15 cellular contexts compared by ENCODE assay signal in the genomic region with DNA sequence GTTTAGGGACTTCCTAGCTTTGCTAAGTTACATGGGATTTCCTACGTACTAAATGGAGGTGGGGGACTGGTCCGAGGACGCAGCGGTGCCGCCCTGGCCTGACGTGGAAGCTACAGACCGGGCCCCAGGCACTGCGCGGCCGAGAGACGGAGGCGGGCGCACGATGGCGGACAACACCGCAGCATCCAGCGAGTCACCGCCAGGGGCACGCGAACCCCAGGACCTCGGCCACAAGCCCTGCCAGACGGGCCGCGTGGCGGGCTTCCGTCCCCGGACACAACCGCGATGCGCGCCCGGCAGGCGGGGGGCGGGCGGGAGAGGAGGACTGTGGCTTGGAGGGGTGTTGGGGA.
DNase-seq lines count a peak whose midpoint lies in the region; ATAC-seq, FAIRE-seq and TF ChIP-seq lines count a peak whose summit lies in the region.
"Had no signal": no experiment of that assay in that cellular context is flagged by ENCODE, and none has a peak within 500 bp of the region (broad histone marks: within the 10 kb centered on the region; RNA-seq: fewer than 3 reads in every experiment).

No MANE protein-coding gene starts in this region.

- WGBS in HepG2 (ENCODE audit: low lambda C conversion rate): 91% methylated on average over 35 of the region's 35 CpGs

- POLR2A ChIA-PET in GM10248 (lab: Yijun Ruan, JAX) (no interaction called here), HepG2 (lab: Yijun Ruan, JAX) (no interaction called here)

- no peaks in the 10 kb centered on the region for H3K36me3 ChIP-seq in H7 (replicated peaks; ENCODE audit: control insufficient read depth, insufficient read depth, low read length)
- no peaks in the 10 kb centered on the region for H3K36me3 ChIP-seq in HepG2 (replicated peaks in 1 of 2; ENCODE audit: control insufficient read depth in 1 of 2, insufficient read depth in 2 of 2, low read length in 2 of 2)
- no peaks in the 10 kb centered on the region for H3K36me3 ChIP-seq in upper lobe of right lung
- H3K36me3 ChIP-seq: BE2C had no signal

- DNase-seq in GM10248 (ENCODE audit: extremely low spot score) (peak; percentile 2), H7 (peak; percentile 22), HepG2 (ENCODE audit: low spot score) (no peak), upper lobe of right lung (peak; percentile 48), DMS53 (lab: John Stamatoyannopoulos, UW) (no peak), DMS114 treated with DMSO at 0.1 percent for 48 hours (lab: John Stamatoyannopoulos, UW; ENCODE audit: unreplicated experiment) (no peak)
- DNase-seq: BE2C; CD4-positive, alpha-beta memory T cell; GF-D8; H9 had no signal

- no peaks in the 10 kb centered on the region for H4K20me1 ChIP-seq in HepG2 (ENCODE audit: insufficient read depth, low read length)

- H3K4me3 ChIP-seq in H7 (ENCODE audit: insufficient read depth, low read depth, low read length) (no peak overlapping the region), HepG2 (replicated peaks in 1 of 3; ENCODE audit: insufficient read depth in 1 of 3, low read depth in 2 of 3, low read length in 3 of 3) (no peak overlapping the region), upper lobe of right lung (no peak overlapping the region)
- H3K4me3 ChIP-seq: GM23338 had no signal

- BruUV-seq in HepG2 (replicated peaks; lab: Mats Ljungman, UMichigan): no TSS peak

- H3K27me3 ChIP-seq in H7 (ENCODE audit: control insufficient read depth, insufficient read depth, low read length): no peaks in the 10 kb centered on the region
- no peaks in the 10 kb centered on the region for H3K27me3 ChIP-seq in HepG2 (ENCODE audit: control insufficient read depth in 1 of 2, insufficient read depth in 2 of 2, low read length in 2 of 2)
- no peaks in the 10 kb centered on the region for H3K27me3 ChIP-seq in upper lobe of right lung
- H3K27me3 ChIP-seq: BE2C had no signal

- TF ChIP-seq CTCF in GM10248 (IDR thresholded peaks at IDR 0.05; ENCODE audit: control extremely low read depth, extremely low read depth, low read depth, missing control alignments) (no peak), HepG2 (CRISPR knock-in tag; IDR thresholded peaks at IDR 0.05) (no peak), upper lobe of right lung (IDR thresholded peaks at IDR 0.05) (no peak)

- CTCF ChIA-PET in GM10248 (lab: Yijun Ruan, JAX): no interaction called here
- CTCF ChIA-PET in HepG2 (lab: Yijun Ruan, JAX; ENCODE audit: low intra/inter-chr PET ratio, low total read pairs): no interaction called here

- H2AFZ ChIP-seq in HepG2 (ENCODE audit: low read length): no peak overlapping the region
- H2AFZ ChIP-seq: GM23338 had no signal

- intact Hi-C loops in HepG2 (cut with micrococcal nuclease; ENCODE audit: unreplicated experiment): no loop called here
- intact Hi-C loops in upper lobe of right lung (cut with DNase I): no loop called here

- H3K4me2 ChIP-seq in HepG2 (ENCODE audit: low read depth, low read length): no peak overlapping the region
- H3K4me2 ChIP-seq: GM23338 had no signal

- no peak for TF ChIP-seq POLR2A in HepG2 (IDR thresholded peaks at IDR 0.05; ENCODE audit: insufficient read depth in 1 of 2, low read depth in 2 of 2, low read length in 2 of 2)

- H3K27ac ChIP-seq in HepG2 (ENCODE audit: extremely low read length, insufficient read depth, low read length) (no peak overlapping the region), upper lobe of right lung (no peak overlapping the region)
- H3K27ac ChIP-seq: C4-2B had no signal

- H3K4me1 ChIP-seq in HepG2 (ENCODE audit: insufficient read depth, low read length) (no peaks in the 10 kb centered on the region), upper lobe of right lung (no peaks in the 10 kb centered on the region)
- H3K4me1 ChIP-seq: BE2C had no signal

- no peaks in the 10 kb centered on the region for H3K79me2 ChIP-seq in HepG2 (ENCODE audit: insufficient read depth, low read length)

- TF ChIP-seq EP300 in HepG2 (IDR thresholded peaks at IDR 0.05; ENCODE audit: low read depth in 2 of 2, low read length in 2 of 2) (no peak), HepG2 (CRISPR knock-in tag; IDR thresholded peaks at IDR 0.05; ENCODE audit: borderline replicate concordance) (no peak)

- no peak for ATAC-seq in HepG2
- peak; percentile 29 for ATAC-seq in upper lobe of right lung
- ATAC-seq in HG03108 (IDR thresholded peaks at IDR 0.05; ENCODE audit: unreplicated experiment): no peak
- ATAC-seq: GM23338 had no signal

- H3K9me3 ChIP-seq in HepG2 (ENCODE audit: low read length) (peaks cover 89% of the 10 kb centered on the region), upper lobe of right lung (peaks cover 12% of the 10 kb centered on the region)
- H3K9me3 ChIP-seq: BE2C had no signal

- in situ Hi-C loops in HepG2 (cut with HindIII; ENCODE audit: extremely low pct_ligation_motif_present, low pct_unique_long_range_greater_than_20kb): no loop called here

- H3K9ac ChIP-seq in HepG2 (ENCODE audit: insufficient read depth, low read depth, low read length): no peak overlapping the region

- FAIRE-seq in HepG2 (lab: Jason Lieb, UNC): no peak
- FAIRE-seq: A204.1, D721Med had no signal

- no peak for TF ChIP-seq RAD21 in HepG2 (CRISPR knock-in tag; IDR thresholded peaks at IDR 0.05)

TF ChIP-seq in HepG2, 621 proteins besides CTCF, POLR2A, EP300 and RAD21:
- TF ChIP-seq HNRNPK (IDR thresholded peaks at IDR 0.05; ENCODE audit: low read depth, low read length, poor library complexity, severe bottlenecking): peak; percentile 11
- TF ChIP-seq, protein P1, sequence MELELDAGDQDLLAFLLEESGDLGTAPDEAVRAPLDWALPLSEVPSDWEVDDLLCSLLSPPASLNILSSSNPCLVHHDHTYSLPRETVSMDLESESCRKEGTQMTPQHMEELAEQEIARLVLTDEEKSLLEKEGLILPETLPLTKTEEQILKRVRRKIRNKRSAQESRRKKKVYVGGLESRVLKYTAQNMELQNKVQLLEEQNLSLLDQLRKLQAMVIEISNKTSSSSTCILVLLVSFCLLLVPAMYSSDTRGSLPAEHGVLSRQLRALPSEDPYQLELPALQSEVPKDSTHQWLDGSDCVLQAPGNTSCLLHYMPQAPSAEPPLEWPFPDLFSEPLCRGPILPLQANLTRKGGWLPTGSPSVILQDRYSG (CRISPR knock-in tag; IDR thresholded peaks at IDR 0.05): no peak
- no peak for TF ChIP-seq DNMT1 (CRISPR knock-in tag; IDR thresholded peaks at IDR 0.05)

Comparison
In these comparisons a context has a peak if more than half of its experiments do, and no peak if none do; other contexts are left out.
1. DNase-seq: peak in GM10248 (single experiment), H7 (single experiment) and upper lobe of right lung (single experiment); none in HepG2 (single experiment), DMS53 (single experiment) and DMS114 treated with DMSO at 0.1 percent for 48 hours (single experiment).